Comparison of ENCODE assay signal across 8 cellular contexts in the genomic region with DNA sequence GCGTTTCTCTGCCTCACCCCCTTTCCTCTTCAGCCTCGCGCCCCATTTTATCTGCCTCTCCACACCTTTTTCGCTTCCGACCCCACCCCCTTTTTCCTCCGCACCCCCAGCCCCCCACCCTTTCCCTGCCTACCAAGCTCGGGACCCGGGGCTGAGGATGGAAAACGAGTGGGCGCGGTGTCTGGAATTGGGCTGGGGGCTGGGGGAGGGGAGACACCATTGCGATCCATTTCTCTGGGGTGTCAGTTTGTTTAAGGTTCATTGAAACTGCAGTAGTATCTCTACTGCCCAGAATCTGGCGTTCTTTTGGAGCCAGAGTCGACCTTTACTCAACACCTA. TPM values are rescaled to one million over a fixed set of nuclear protein-coding genes. Genes with fewer than 3 reads are reported as not detected.
DNase-seq lines count a peak whose midpoint lies in the region; ATAC-seq and TF ChIP-seq lines count a peak whose summit lies in the region.

No MANE protein-coding gene starts in this region.

- H3K9me3 ChIP-seq in SJCRH30 (replicated peaks) (no peaks in the 10 kb centered on the region), fibroblast of lung (ENCODE audit: control insufficient read depth, insufficient read depth, low read depth, low read length) (no peaks in the 10 kb centered on the region), parathyroid adenoma (ENCODE audit: control insufficient read depth, low read length) (no peaks in the 10 kb centered on the region)

- no peaks in the 10 kb centered on the region for H3K27me3 ChIP-seq in GM06990 (replicated peaks; ENCODE audit: control insufficient read depth, insufficient read depth, low read length)
- no peaks in the 10 kb centered on the region for H3K27me3 ChIP-seq in SJCRH30
- no peaks in the 10 kb centered on the region for H3K27me3 ChIP-seq in fibroblast of lung (ENCODE audit: control insufficient read depth, insufficient read depth, low read length)
- H3K27me3 ChIP-seq in parathyroid adenoma (ENCODE audit: control insufficient read depth, insufficient read depth, low read length), result no peaks in the 10 kb centered on the region

- no peak for DNase-seq in GM06990 (ENCODE audit: extremely low read depth, insufficient read length)
- no peak for DNase-seq in SJCRH30
- no peak for DNase-seq in fibroblast of lung (ENCODE audit: low read depth in 2 of 2)
- DNase-seq in cerebellum (ENCODE audit: low spot score), result no peak
- no peak for DNase-seq in DMS 273 treated with DMSO at 0.1 percent for 48 hours (lab: John Stamatoyannopoulos, UW)

- no peaks in the 10 kb centered on the region for H3K4me1 ChIP-seq in SJCRH30
- H3K4me1 ChIP-seq in fibroblast of lung (ENCODE audit: control insufficient read depth, extremely low read depth, insufficient read depth, low read length), result no peaks in the 10 kb centered on the region
- H3K4me1 ChIP-seq in parathyroid adenoma, result no peaks in the 10 kb centered on the region

- H3K79me2 ChIP-seq in fibroblast of lung (ENCODE audit: control insufficient read depth, insufficient read depth, low read length) (peaks cover 5% of the 10 kb centered on the region), parathyroid adenoma (peaks cover 2% of the 10 kb centered on the region)

- ATAC-seq in HG03280 (IDR thresholded peaks at IDR 0.05; ENCODE audit: unreplicated experiment) (no peak), HG02938 (IDR thresholded peaks at IDR 0.05; ENCODE audit: unreplicated experiment) (no peak)

- H3K27ac ChIP-seq in SJCRH30 (no peak overlapping the region), fibroblast of lung (ENCODE audit: insufficient read depth, low read length) (peak overlapping the region; percentile 68), parathyroid adenoma (peak overlapping the region; percentile 75)

- H3K4me2 ChIP-seq in fibroblast of lung (ENCODE audit: extremely low read depth, insufficient read depth, low read length) (peak overlapping the region; percentile 78), parathyroid adenoma (ENCODE audit: low read length) (peak overlapping the region; percentile 69)

- H3K36me3 ChIP-seq in GM06990 (ENCODE audit: control insufficient read depth, insufficient read depth, low read length) (no peaks in the 10 kb centered on the region), SJCRH30 (no peaks in the 10 kb centered on the region), fibroblast of lung (ENCODE audit: control insufficient read depth, insufficient read depth, low read length) (no peaks in the 10 kb centered on the region), parathyroid adenoma (ENCODE audit: control insufficient read depth, insufficient read depth, low read length) (no peaks in the 10 kb centered on the region)

- H4K20me1 ChIP-seq in fibroblast of lung (ENCODE audit: control insufficient read depth, extremely low read depth, insufficient read depth, low read length), result no peaks in the 10 kb centered on the region

- TF ChIP-seq CTCF in GM06990 (IDR thresholded peaks at IDR 0.05; ENCODE audit: insufficient read depth, low read length, poor library complexity, severe bottlenecking) (no peak), fibroblast of lung (conservative IDR thresholded peaks at IDR 0.05 in 1 of 2, IDR thresholded peaks at IDR 0.05 in 1 of 2; ENCODE audit: low read depth in 1 of 2, low read length in 2 of 2) (no peak), parathyroid adenoma (IDR thresholded peaks at IDR 0.05) (no peak)

- H3K4me3 ChIP-seq in GM06990 (replicated peaks; ENCODE audit: low read depth, low read length) (peak overlapping the region; percentile 79), SJCRH30 (peak overlapping the region; percentile 75), fibroblast of lung (replicated peaks in 1 of 4; ENCODE audit: control extremely low read depth in 1 of 4, insufficient read depth in 1 of 4, low read depth in 3 of 4, low read length in 4 of 4) (peak overlapping the region; percentile 60 to 75 (median 72)), parathyroid adenoma (ENCODE audit: low read depth, low read length) (peak overlapping the region; percentile 68)

- peak overlapping the region; percentile 59 for H3K9ac ChIP-seq in fibroblast of lung (ENCODE audit: insufficient read depth, low read length)
- H3K9ac ChIP-seq in parathyroid adenoma, result no peak overlapping the region

- H2AFZ ChIP-seq in fibroblast of lung (ENCODE audit: low read length), result peak overlapping the region; percentile 82
- peak overlapping the region; percentile 88 for H2AFZ ChIP-seq in parathyroid adenoma

RNA-seq across cellular contexts. Expression of a gene that starts 0.7 kb away (rescaled TPM):
- total RNA-seq in SJCRH30 (2014; rRNA removed; shearing (Covaris generic)), result 13.5 and 15.8 TPM in 2 replicates
- total RNA-seq in fibroblast of lung, result 18.2 and 30.4 TPM in 2 replicates
- 22.2 and 23.6 TPM in 2 replicates for polyA plus RNA-seq in fibroblast of lung
- 13.3 and 13.7 TPM in 2 replicates for polyA plus RNA-seq in fibroblast of lung (2012)
- polyA minus RNA-seq in fibroblast of lung (ENCODE audit: low replicate concordance), result 10.2 and 10.7 TPM in 2 replicates
- 65.3 TPM for total RNA-seq in cerebellum

RNA-seq across cellular contexts. Expression of a gene that starts 12.2 kb away (rescaled TPM):
- total RNA-seq in SJCRH30 (2014; rRNA removed; shearing (Covaris generic)), result 22.7 and 24.2 TPM in 2 replicates
- total RNA-seq in fibroblast of lung (9.5 and 10.4 TPM in 2 replicates), cerebellum (16.1 TPM)
- 26.9 and 27.9 TPM in 2 replicates for polyA plus RNA-seq in fibroblast of lung
- 16.5 and 16.6 TPM in 2 replicates for polyA plus RNA-seq in fibroblast of lung (2012)
- 6.6 and 7.5 TPM in 2 replicates for polyA minus RNA-seq in fibroblast of lung (ENCODE audit: low replicate concordance)
